19 cellular contexts compared by ENCODE assay signal in genomic region chr20:48378976-48379670, GRCh38.
DNase-seq lines count a peak whose midpoint lies in the region; ATAC-seq, FAIRE-seq and TF ChIP-seq lines count a peak whose summit lies in the region.
"Had no signal": no experiment of that assay in that cellular context is flagged by ENCODE, and none has a peak within 500 bp of the region (broad histone marks: within the 10 kb centered on the region; RNA-seq: fewer than 3 reads in every experiment).

No MANE protein-coding gene starts in this region.

- intact Hi-C loops in posterior vena cava (cut with DNase I): no loop called here

- ATAC-seq in GM21737 (IDR thresholded peaks at IDR 0.05; ENCODE audit: unreplicated experiment): no peak
- ATAC-seq in natural killer cell treated with Interleukin-12 subunit alpha and Interleukin-12 subunit beta and Interleukin-15 and Interleukin-18, amount 100 ng/mL, for 72 hours: no peak

- no peak overlapping the region for H3K4me3 Mint-ChIP-seq in natural killer cell treated with Interleukin-12 subunit alpha and Interleukin-12 subunit beta and Interleukin-15 and Interleukin-18, amount 100 ng/mL, for 72 hours
- H3K4me3 Mint-ChIP-seq: CD4-positive, alpha-beta T cell; HFFc6 had no signal

- TF ChIP-seq CTCF in GM10266 (IDR thresholded peaks at IDR 0.05; ENCODE audit: control insufficient read depth, insufficient read depth, low read depth, missing control alignments): no peak

- no peak overlapping the region for H3K27ac Mint-ChIP-seq in natural killer cell treated with Interleukin-12 subunit alpha and Interleukin-12 subunit beta and Interleukin-15 and Interleukin-18, amount 100 ng/mL, for 72 hours
- H3K27ac Mint-ChIP-seq: CD4-positive, alpha-beta T cell; HFFc6 had no signal

- DNase-seq in ACHN: peak; percentile 63
- peak; percentile 87 for DNase-seq in RCC 7860 (ENCODE audit: low spot score)
- DNase-seq in kidney tubule cell (ENCODE audit: low spot score): peak; percentile 90
- DNase-seq in posterior vena cava (ENCODE audit: low spot score): peak; percentile 1
- no peak for DNase-seq in natural killer cell treated with Interleukin-12 subunit alpha and Interleukin-12 subunit beta and Interleukin-15 and Interleukin-18, amount 100 ng/mL, for 72 hours (ENCODE audit: low spot score)
- no peak for DNase-seq in GM10266 (ENCODE audit: extremely low spot score)
- DNase-seq in AG08395 (ENCODE audit: low spot score): no peak
- DNase-seq: CD4-positive, alpha-beta T cell; DMS153; DMS79 treated with DMSO at 0.1 percent for 48 hours; EL; HCEC 1CT; HFFc6; IMR-90; KBM-7 had no signal

- in situ Hi-C loops in ACHN (cut with HindIII; ENCODE audit: low pct_ligation_motif_present, low pct_unique_long_range_greater_than_20kb, low sequenced_read_pairs): no loop called here

- H3K9me3 Mint-ChIP-seq in natural killer cell treated with Interleukin-12 subunit alpha and Interleukin-12 subunit beta and Interleukin-15 and Interleukin-18, amount 100 ng/mL, for 72 hours: no peaks in the 10 kb centered on the region
- H3K9me3 Mint-ChIP-seq: CD4-positive, alpha-beta T cell had no signal

- no peaks in the 10 kb centered on the region for H3K36me3 Mint-ChIP-seq in natural killer cell treated with Interleukin-12 subunit alpha and Interleukin-12 subunit beta and Interleukin-15 and Interleukin-18, amount 100 ng/mL, for 72 hours

- peak; percentile 99 for FAIRE-seq in RCC 7860 (lab: Jason Lieb, UNC)
- FAIRE-seq: D721Med, G401.6, GM12892 had no signal

- no peaks in the 10 kb centered on the region for H3K4me1 Mint-ChIP-seq in natural killer cell treated with Interleukin-12 subunit alpha and Interleukin-12 subunit beta and Interleukin-15 and Interleukin-18, amount 100 ng/mL, for 72 hours (ENCODE audit: low read depth in 2 of 2)

- H3K27me3 Mint-ChIP-seq in natural killer cell treated with Interleukin-12 subunit alpha and Interleukin-12 subunit beta and Interleukin-15 and Interleukin-18, amount 100 ng/mL, for 72 hours: peaks cover 25 to 33% of the 10 kb centered on the region in 2 donors

Comparison
In these comparisons a context has a peak if more than half of its experiments do, and no peak if none do; other contexts are left out.
1. DNase-seq: peak in ACHN (single experiment), RCC 7860 (single experiment), kidney tubule cell (single experiment) and posterior vena cava (single experiment); none in natural killer cell treated with Interleukin-12 subunit alpha and Interleukin-12 subunit beta and Interleukin-15 and Interleukin-18, amount 100 ng/mL, for 72 hours (single experiment), GM10266 (single experiment) and AG08395 (single experiment).